ENCODE assay signal across 10 cellular contexts in the genomic region with DNA sequence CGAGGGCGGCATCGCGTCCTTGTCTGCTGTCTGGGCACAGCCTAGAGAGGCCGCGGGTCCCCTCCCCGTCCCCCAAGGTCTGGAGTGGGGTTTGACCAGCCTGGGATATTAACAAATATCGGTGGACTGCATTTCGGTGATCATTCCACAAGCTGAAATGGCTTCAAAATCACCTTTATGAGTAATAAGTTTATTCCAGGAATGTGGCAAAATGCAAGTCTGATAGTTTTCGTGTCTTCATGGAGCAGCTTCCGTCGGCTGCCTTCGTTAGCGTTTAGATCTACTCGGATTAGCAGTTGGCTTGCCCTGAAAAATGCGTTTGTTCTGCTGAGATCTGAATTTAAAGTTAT. TPM values are rescaled to one million over a fixed set of nuclear protein-coding genes. Genes with fewer than 3 reads are reported as not detected.
DNase-seq lines count a peak whose midpoint lies in the region; ATAC-seq, FAIRE-seq and TF ChIP-seq lines count a peak whose summit lies in the region.
"Had no signal": no experiment of that assay in that cellular context is flagged by ENCODE, and none has a peak within 500 bp of the region (broad histone marks: within the 10 kb centered on the region; RNA-seq: fewer than 3 reads in every experiment).

No MANE protein-coding gene starts in this region.

- H3K9me2 ChIP-seq in SK-N-SH = no peaks in the 10 kb centered on the region

- H3K4me2 ChIP-seq in SK-N-SH (no peak overlapping the region), H1 (ENCODE audit: insufficient read depth in 1 of 2, low read depth in 2 of 2, low read length in 2 of 2) (peak overlapping the region; percentile 78 to 81), neuronal stem cell (ENCODE audit: insufficient read depth, low read length, poor library complexity, severe bottlenecking) (no peak overlapping the region)

- H3K9ac ChIP-seq in SK-N-SH = no peak overlapping the region
- no peak overlapping the region for H3K9ac ChIP-seq in HUES64 (ENCODE audit: low read depth, low read length)
- H3K9ac ChIP-seq in H1 (replicated peaks in 1 of 4; ENCODE audit: extremely low read depth in 1 of 4, low read depth in 3 of 4, low read length in 3 of 4) = no peak overlapping the region
- H3K9ac ChIP-seq in neuronal stem cell (ENCODE audit: low read depth, low read length, poor library complexity) = no peak overlapping the region

- H3K27me3 ChIP-seq in SK-N-SH (ENCODE audit: insufficient read depth) = peaks cover 84% of the 10 kb centered on the region
- H3K27me3 ChIP-seq in HUES64 (ENCODE audit: insufficient read depth, low read length) = peaks cover 71% of the 10 kb centered on the region
- H3K27me3 ChIP-seq in H1 (replicated peaks in 1 of 4; ENCODE audit: control insufficient read depth in 3 of 4, extremely low read depth in 1 of 4, insufficient read depth in 3 of 4, low read length in 3 of 4) = peaks cover 23 to 41% (median 36%) of the 10 kb centered on the region in 4 experiments
- H3K27me3 ChIP-seq in neuronal stem cell (ENCODE audit: control insufficient read depth in 3 of 3, insufficient read depth in 3 of 3, low read depth in 1 of 3, low read length in 3 of 3) = peaks cover 8 to 86% (median 39%) of the 10 kb centered on the region in 3 experiments

- H2AK5ac ChIP-seq in H1 (ENCODE audit: low read depth, low read length) (no peak overlapping the region), neuronal stem cell (ENCODE audit: low read depth, low read length) (no peak overlapping the region)

- no peak overlapping the region for H2BK12ac ChIP-seq in H1 (ENCODE audit: low read depth, low read length)
- no peak overlapping the region for H2BK12ac ChIP-seq in neuronal stem cell (ENCODE audit: low read length)

- H3K4ac ChIP-seq in H1 (replicated peaks; ENCODE audit: insufficient read length, low read depth, low read length) (no peak overlapping the region), neuronal stem cell (ENCODE audit: low read length) (no peak overlapping the region)

- H4K20me1 ChIP-seq in SK-N-SH (ENCODE audit: insufficient read depth) = no peaks in the 10 kb centered on the region
- peaks cover 2 to 3% of the 10 kb centered on the region in 2 experiments for H4K20me1 ChIP-seq in H1 (replicated peaks in 1 of 2; ENCODE audit: control insufficient read depth in 1 of 2, insufficient read depth in 2 of 2, low read length in 2 of 2)

- no peak overlapping the region for H2BK15ac ChIP-seq in H1 (ENCODE audit: low read length)
- no peak overlapping the region for H2BK15ac ChIP-seq in neuronal stem cell (ENCODE audit: low read length)

- TF ChIP-seq CTCF in SK-N-SH (IDR thresholded peaks at IDR 0.05) = no peak
- no peak for TF ChIP-seq CTCF in H1 (IDR thresholded peaks at IDR 0.05; ENCODE audit: control extremely low read depth in 1 of 3, insufficient read depth in 1 of 3, low read depth in 1 of 3, low read length in 3 of 3)

- 40% methylated on average over 16 of the region's 16 CpGs for WGBS in SK-N-SH (ENCODE audit: low lambda C conversion rate)
- 24% methylated on average over 16 of the region's 16 CpGs for WGBS in HUES64
- 41% methylated on average over 16 of the region's 16 CpGs; no CpG with 5 or more reads in 1 of the 2 experiments for WGBS in H1 (ENCODE audit: extremely low coverage in 1 of 2, insufficient coverage in 1 of 2, insufficient read length in 1 of 2, insufficient replicate concordance in 2 of 2, low coverage in 1 of 2, low lambda C conversion rate in 2 of 2, missing lambda C conversion rate in 1 of 2), 2 experiments
- WGBS in neuronal stem cell (ENCODE audit: extremely low coverage in 2 of 2, insufficient read length in 2 of 2, insufficient replicate concordance in 1 of 2), 2 donors = no CpG with 5 or more reads among the region's 16 CpGs

- no peak overlapping the region for H2AFZ ChIP-seq in SK-N-SH (ENCODE audit: low read depth)
- no peak overlapping the region for H2AFZ ChIP-seq in H1 (ENCODE audit: low read length)
- peak overlapping the region; percentile 89 for H2AFZ ChIP-seq in neuronal stem cell (ENCODE audit: low read length)

- H3K36me3 ChIP-seq in SK-N-SH (replicated peaks in 1 of 2; ENCODE audit: control insufficient read depth in 1 of 2, insufficient read depth in 2 of 2, low read length in 1 of 2) = no peaks in the 10 kb centered on the region
- H3K36me3 ChIP-seq in HUES64 (ENCODE audit: insufficient read depth, low read length) = no peaks in the 10 kb centered on the region
- H3K36me3 ChIP-seq in H1 (ENCODE audit: control insufficient read depth in 2 of 4, insufficient read depth in 4 of 4, low read length in 3 of 4) = peaks cover 0 to 7% (median 0%) of the 10 kb centered on the region in 4 experiments; a peak in 1 of 8 replicates
- no peaks in the 10 kb centered on the region for H3K36me3 ChIP-seq in neuronal stem cell (replicated peaks in 1 of 2; ENCODE audit: control insufficient read depth in 2 of 2, insufficient read depth in 2 of 2, low read length in 2 of 2)
- H3K36me3 ChIP-seq: tibial nerve had no signal

- POLR2A ChIA-PET in SK-N-SH (lab: Yijun Ruan, JAX) = no interaction called here
- POLR2A ChIA-PET in H1 (lab: Charles Lee; ENCODE audit: partially characterized antibody) = no interaction called here

- H4K91ac ChIP-seq in H1 (replicated peaks; ENCODE audit: insufficient read length, low read length) (no peak overlapping the region), neuronal stem cell (ENCODE audit: low read depth, low read length, poor library complexity) (no peak overlapping the region)

- no peak overlapping the region for H3K4me3 ChIP-seq in SK-N-SH (ENCODE audit: low read depth in 2 of 2, low read length in 1 of 2)
- peak overlapping the region; percentile 59 for H3K4me3 ChIP-seq in HUES64 (ENCODE audit: low read length)
- H3K4me3 ChIP-seq in H1 (ENCODE audit: extremely low read depth in 1 of 4, insufficient read depth in 2 of 4, low read depth in 3 of 4, low read length in 4 of 4) = peak overlapping the region; percentile 45 to 70 (median 55); a peak in 6 of 8 replicates
- H3K4me3 ChIP-seq in neuronal stem cell (ENCODE audit: low read length in 2 of 2) = no peak overlapping the region

- H3K18ac ChIP-seq in H1 (ENCODE audit: extremely low read depth, low read length) (no peak overlapping the region), neuronal stem cell (ENCODE audit: low read length) (no peak overlapping the region)

- no peaks in the 10 kb centered on the region for H3K79me2 ChIP-seq in SK-N-SH (ENCODE audit: insufficient read depth)
- no peaks in the 10 kb centered on the region for H3K79me2 ChIP-seq in H1 (ENCODE audit: control insufficient read depth in 1 of 2, insufficient read depth in 2 of 2, low read length in 2 of 2)

- TF ChIP-seq EP300 in SK-N-SH (IDR thresholded peaks at IDR 0.05; ENCODE audit: borderline replicate concordance in 1 of 2, low read depth in 1 of 2, low read length in 1 of 2) = no peak
- no peak for TF ChIP-seq EP300 in H1 (IDR thresholded peaks at IDR 0.05; ENCODE audit: borderline replicate concordance in 1 of 2, low read depth in 2 of 2, low read length in 2 of 2)

- H2BK20ac ChIP-seq in H1 (ENCODE audit: low read length) = no peak overlapping the region

- TF ChIP-seq RAD21 in SK-N-SH (IDR thresholded peaks at IDR 0.05; ENCODE audit: low read length) (no peak), H1 (IDR thresholded peaks at IDR 0.05 in 1 of 2, conservative IDR thresholded peaks at IDR 0.05 in 1 of 2; ENCODE audit: low read depth in 2 of 2, low read length in 2 of 2) (no peak)

- no peak for FAIRE-seq in H1 (lab: Jason Lieb, UNC)

- peaks cover 3% of the 10 kb centered on the region; the same call in 1 of the 2 replicates for H3K23me2 ChIP-seq in H1 (ENCODE audit: low read depth, low read length)

- H3K14ac ChIP-seq in H1 (ENCODE audit: insufficient read length) (no peak overlapping the region), neuronal stem cell (ENCODE audit: low read length) (no peak overlapping the region)

- TF ChIP-seq POLR2A in H1 (IDR thresholded peaks at IDR 0.05; ENCODE audit: control extremely low read depth in 1 of 2, low read depth in 2 of 2, low read length in 2 of 2) = no peak

- peaks cover 14% of the 10 kb centered on the region for H3F3A ChIP-seq in SK-N-SH (replicated peaks; ENCODE audit: insufficient read depth)

- ATAC-seq in SK-N-SH treated with all-trans-retinoic acid at 6 μM for 48 hours = no peak
- no peak for ATAC-seq in GM19463 (IDR thresholded peaks at IDR 0.05; ENCODE audit: unreplicated experiment)

- no peak overlapping the region for H3K56ac ChIP-seq in H1 (replicated peaks; ENCODE audit: insufficient read length, low read depth, low read length)

- H3K79me1 ChIP-seq in H1 (ENCODE audit: low read depth, low read length) (no peaks in the 10 kb centered on the region), neuronal stem cell (ENCODE audit: low read depth, low read length) (no peaks in the 10 kb centered on the region)

- no peaks in the 10 kb centered on the region for H3K9me3 ChIP-seq in SK-N-SH
- H3K9me3 ChIP-seq in HUES64 (ENCODE audit: insufficient read depth, low read depth, low read length) = no peaks in the 10 kb centered on the region
- no peaks in the 10 kb centered on the region for H3K9me3 ChIP-seq in H1 (ENCODE audit: insufficient read depth in 2 of 2, low read depth in 1 of 2, low read length in 1 of 2)
- H3K9me3 ChIP-seq in neuronal stem cell (replicated peaks in 1 of 2; ENCODE audit: control insufficient read depth in 2 of 2, insufficient read depth in 1 of 2, low read depth in 1 of 2, low read length in 2 of 2) = peaks cover 0 to 1% of the 10 kb centered on the region in 2 donors
- H3K9me3 ChIP-seq: tibial nerve had no signal

- H4K5ac ChIP-seq in H1 (ENCODE audit: insufficient read length, low read depth, low read length) = no peak overlapping the region

- H2BK120ac ChIP-seq in H1 (replicated peaks; ENCODE audit: low read depth, low read length) (no peak overlapping the region), neuronal stem cell (ENCODE audit: low read depth, low read length) (no peak overlapping the region)

- DNase-seq in SK-N-SH (no peak), H1 (ENCODE audit: low read depth in 1 of 2, low spot score in 2 of 2) (no peak), neuronal stem cell (ENCODE audit: low spot score) (no peak), NCI-H2029 treated with DMSO at 0.1 percent for 48 hours (lab: John Stamatoyannopoulos, UW) (no peak), NCI-H2171 treated with DMSO at 0.1 percent for 48 hours (lab: John Stamatoyannopoulos, UW) (no peak)
- DNase-seq: SHP77 had no signal

- H2BK5ac ChIP-seq in H1 (ENCODE audit: low read depth, low read length) = no peak overlapping the region
- H2BK5ac ChIP-seq in neuronal stem cell (ENCODE audit: low read length) = no peak overlapping the region

- H4K8ac ChIP-seq in H1 (ENCODE audit: extremely low read depth, insufficient read depth, low read length) (peak overlapping the region; percentile 62; the same call in 1 of the 2 replicates), neuronal stem cell (ENCODE audit: low read depth, low read length) (no peak overlapping the region)

- CTCF ChIA-PET in SK-N-SH (lab: Yijun Ruan, JAX) = interaction anchor here (0.6 to 1.6 kb wide), 10 partner anchors 9 to 176 kb away, joined by 3 to 10 read pairs (median 4); no protein-coding TSS in a partner anchor
- CTCF ChIA-PET in H1 (lab: Charles Lee; ENCODE audit: partially characterized antibody) = interaction anchor here (0.6 to 1.8 kb wide), 5 partner anchors 10 to 342 kb away, joined by 3 to 4 read pairs (median 4); no protein-coding TSS in a partner anchor

- H3K23ac ChIP-seq in H1 (ENCODE audit: insufficient read length) (no peak overlapping the region), neuronal stem cell (ENCODE audit: low read depth, low read length, poor library complexity) (no peak overlapping the region)

- no peak overlapping the region for H3K27ac ChIP-seq in SK-N-SH (ENCODE audit: low read depth in 2 of 2, low read length in 1 of 2)
- H3K27ac ChIP-seq in HUES64 (ENCODE audit: low read depth, low read length) = no peak overlapping the region
- no peak overlapping the region for H3K27ac ChIP-seq in H1 (ENCODE audit: low read depth, low read length)
- no peak overlapping the region for H3K27ac ChIP-seq in neuronal stem cell (replicated peaks; ENCODE audit: low read length)
- H3K27ac ChIP-seq: tibial nerve had no signal

- H3K4me1 ChIP-seq in SK-N-SH (ENCODE audit: control insufficient read depth in 1 of 2, insufficient read depth in 2 of 2, low read depth in 1 of 2, low read length in 1 of 2) (no peaks in the 10 kb centered on the region; a peak in 1 of 4 replicates), HUES64 (ENCODE audit: insufficient read depth, low read length) (0 out of 2 replicates have a peak, but pooled peaks cover 4% of the 10 kb centered on the region), H1 (replicated peaks in 1 of 4; ENCODE audit: control insufficient read depth in 3 of 4, insufficient read depth in 4 of 4, low read length in 3 of 4) (no peaks in the 10 kb centered on the region), neuronal stem cell (ENCODE audit: control insufficient read depth in 2 of 2, insufficient read depth in 1 of 2, low read depth in 1 of 2, low read length in 2 of 2) (peaks cover 0 to 2% of the 10 kb centered on the region in 2 donors)

RNA-seq across cellular contexts. Expression of gene GJA3, which starts 1.1 kb away (rescaled TPM):
- polyA plus RNA-seq in SK-N-SH (2012; rRNA removed) (not detected in 2 replicates), H1 (2011; rRNA removed) (0.12 and 0.16 TPM in 2 replicates)
- not detected in 2 replicates for polyA plus RNA-seq in SK-N-SH (2012; cell fraction: cytosol; rRNA removed)
- not detected in 2 replicates for polyA plus RNA-seq in SK-N-SH (2012; cell fraction: nucleus; rRNA removed)
- polyA plus RNA-seq in HUES64 (2013, experiment 1 of 2) = 0.10 TPM
- 0.19 TPM for polyA plus RNA-seq in HUES64 (2013, experiment 2 of 2)
- total RNA-seq in H1 (2021; fragmentation: NEBNext Ultra II Directional; extraction: Animal tissue kit (Norgen Biotek cat#: 25700)) = 0.48 and 0.60 TPM in 2 replicates
- polyA plus RNA-seq in H1 (2011; cell fraction: cytosol; rRNA removed) = 0.22 TPM
- 0.19 TPM for polyA plus RNA-seq in H1 (2011; cell fraction: nucleus; rRNA removed)
- 0.29 to 0.37 TPM (median 0.35 TPM) in 4 replicates for polyA plus RNA-seq in H1 (2012, experiment 1 of 2)
- polyA plus RNA-seq in H1 (2012, experiment 2 of 2) = 0.14 TPM
- 0.49 TPM for polyA plus RNA-seq in H1 (2013, experiment 1 of 2)
- polyA plus RNA-seq in H1 (2013, experiment 2 of 2) = 0.63 TPM
- polyA minus RNA-seq in H1 (2011; rRNA and poly(A)+ RNA removed) = 0.25 and 0.29 TPM in 2 replicates
- polyA minus RNA-seq in H1 (2011; cell fraction: cytosol; rRNA and poly(A)+ RNA removed) = not detected
- polyA minus RNA-seq in H1 (2011; cell fraction: nucleus; rRNA and poly(A)+ RNA removed) = 0.30 TPM
- 0.21 TPM for polyA plus RNA-seq in neuronal stem cell (2013, experiment 1 of 2)
- 0.28 TPM for polyA plus RNA-seq in neuronal stem cell (2013, experiment 2 of 2)

RNA-seq across cellular contexts. Expression of gene GJB2, which starts 30.8 kb away (rescaled TPM):
- not detected in 2 replicates for polyA plus RNA-seq in SK-N-SH (2012; rRNA removed)
- polyA plus RNA-seq in SK-N-SH (2012; cell fraction: cytosol; rRNA removed) = 0.03 TPM in 2 replicates
- polyA plus RNA-seq in SK-N-SH (2012; cell fraction: nucleus; rRNA removed) = 0.04 and 0.14 TPM in 2 replicates
- 0.15 TPM for polyA plus RNA-seq in HUES64 (2013, experiment 1 of 2)
- not detected for polyA plus RNA-seq in HUES64 (2013, experiment 2 of 2)
- total RNA-seq in H1 (2021; fragmentation: NEBNext Ultra II Directional; extraction: Animal tissue kit (Norgen Biotek cat#: 25700)) = 0.17 and 0.20 TPM in 2 replicates
- 0.11 and 0.21 TPM in 2 replicates for polyA plus RNA-seq in H1 (2011; rRNA removed)
- 0.10 TPM for polyA plus RNA-seq in H1 (2011; cell fraction: cytosol; rRNA removed)
- polyA plus RNA-seq in H1 (2011; cell fraction: nucleus; rRNA removed) = 0.04 TPM
- polyA plus RNA-seq in H1 (2012, experiment 1 of 2) = 0.19 to 0.29 TPM (median 0.28 TPM) in 4 replicates
- polyA plus RNA-seq in H1 (2012, experiment 2 of 2) = 0.16 TPM
- polyA plus RNA-seq in H1 (2013, experiment 1 of 2) = 0.32 TPM
- polyA plus RNA-seq in H1 (2013, experiment 2 of 2) = 0.39 TPM
- polyA minus RNA-seq in H1 (2011; rRNA and poly(A)+ RNA removed) = 0.15 and 0.22 TPM in 2 replicates
- polyA minus RNA-seq in H1 (2011; cell fraction: cytosol; rRNA and poly(A)+ RNA removed) = not detected
- polyA minus RNA-seq in H1 (2011; cell fraction: nucleus; rRNA and poly(A)+ RNA removed) = 0.30 TPM
- polyA plus RNA-seq in neuronal stem cell (2013, experiment 1 of 2) = 0.08 TPM
- 0.03 TPM for polyA plus RNA-seq in neuronal stem cell (2013, experiment 2 of 2)

Comparison
In these comparisons a context has a peak if more than half of its experiments do, and no peak if none do; other contexts are left out.
1. H3K4me2 ChIP-seq: peak in H1 (2 of 2); none in SK-N-SH (single experiment) and neuronal stem cell (single experiment).
2. H3K4me3 ChIP-seq: peak in HUES64 (single experiment) and H1 (4 of 4); none in SK-N-SH (0 of 2) and neuronal stem cell (0 of 2).